Comparison of ENCODE assay signal across 21 cellular contexts in the genomic region with DNA sequence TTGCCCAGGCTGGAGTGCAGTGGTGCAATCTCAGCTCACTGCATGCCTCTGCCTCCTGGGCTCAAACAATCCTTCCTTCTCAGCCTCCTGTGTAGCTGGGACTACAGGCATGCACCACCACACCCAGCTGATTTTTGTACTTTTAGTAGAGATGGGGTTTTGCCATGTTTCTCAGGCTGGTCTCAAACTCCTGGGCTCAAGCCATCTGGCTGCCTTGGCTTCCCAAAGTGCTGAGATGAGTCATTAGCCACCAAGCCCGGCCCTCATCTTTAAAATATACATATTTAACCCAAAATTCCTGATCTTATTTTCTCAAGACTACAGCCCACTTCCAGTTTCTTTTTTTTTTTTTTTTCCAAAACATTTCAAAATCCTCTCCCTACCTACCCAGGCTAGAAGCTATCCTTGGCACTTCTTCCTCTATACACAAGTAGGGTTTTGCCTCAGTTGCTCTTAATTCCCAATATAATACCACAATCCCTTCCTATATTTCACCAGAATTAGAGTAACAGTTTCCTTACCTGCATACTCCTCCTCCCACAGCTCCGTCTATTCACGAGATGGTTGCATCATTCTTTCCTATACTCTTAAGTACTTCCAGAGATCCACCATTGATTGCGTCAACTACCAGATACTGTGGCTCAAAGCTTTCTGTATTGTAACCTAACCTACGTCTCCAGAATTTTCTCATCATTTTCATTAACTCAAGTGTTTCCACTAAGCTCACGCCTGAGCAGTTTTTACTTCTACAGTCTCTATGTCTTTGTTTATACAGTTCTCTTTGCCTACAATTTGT. TPM values are rescaled to one million over a fixed set of nuclear protein-coding genes. Genes with fewer than 3 reads are reported as not detected.
"Had no signal": no experiment of that assay in that cellular context is flagged by ENCODE, and none has a peak within 500 bp of the region (broad histone marks: within the 10 kb centered on the region; RNA-seq: fewer than 3 reads in every experiment).

No MANE protein-coding gene starts in this region.

- ATAC-seq: activated CD4-positive, CD25-positive, alpha-beta regulatory T cell treated with anti-CD3 and anti-CD28 coated beads, Interleukin-2, amount 50 U/mL, for 24 hours; body of pancreas; natural killer cell; stimulated activated naive B cell treated with anti-CD40 and anti-IgM and Interleukin-4, amounts not matched to agents 10 μg/mL and 1 μg/mL and 100 μg/mL, for 72 hours had no signal

- H3K27me3 Mint-ChIP-seq: activated T-cell treated with anti-CD3 and anti-CD28 coated beads, Interleukin-2, amount 50 U/mL, for 24 hours; central memory CD8-positive, alpha-beta T cell; memory B cell; stimulated activated naive B cell treated with anti-CD40 and anti-IgM and Interleukin-4, amounts not matched to agents 10 μg/mL and 1 μg/mL and 100 μg/mL, for 72 hours had no signal

- H3K27ac Mint-ChIP-seq: activated T-cell treated with anti-CD3 and anti-CD28 coated beads, Interleukin-2, amount 50 U/mL, for 24 hours; memory B cell; natural killer cell; stimulated activated naive B cell treated with anti-CD40 and anti-IgM and Interleukin-4, amounts not matched to agents 10 μg/mL and 1 μg/mL and 100 μg/mL, for 72 hours had no signal

- H3K4me1 ChIP-seq: body of pancreas, left ventricle myocardium inferior, uterus had no signal

- H3K9me3 ChIP-seq: body of pancreas, esophagus muscularis mucosa, left ventricle myocardium inferior, tibial artery, uterus had no signal

- H3K4me1 Mint-ChIP-seq: central memory CD8-positive, alpha-beta T cell; memory B cell; natural killer cell; stimulated activated naive B cell treated with anti-CD40 and anti-IgM and Interleukin-4, amounts not matched to agents 10 μg/mL and 1 μg/mL and 100 μg/mL, for 72 hours had no signal

- H3K27me3 ChIP-seq: body of pancreas, esophagus muscularis mucosa, tibial artery, uterus had no signal

- H3K4me3 Mint-ChIP-seq: activated T-cell treated with anti-CD3 and anti-CD28 coated beads, Interleukin-2, amount 50 U/mL, for 24 hours; central memory CD8-positive, alpha-beta T cell; memory B cell; natural killer cell; stimulated activated naive B cell treated with anti-CD40 and anti-IgM and Interleukin-4, amounts not matched to agents 10 μg/mL and 1 μg/mL and 100 μg/mL, for 72 hours had no signal

- H3K27ac ChIP-seq: body of pancreas, esophagus muscularis mucosa, left ventricle myocardium inferior, tibial artery, uterus had no signal

- DNase-seq: activated CD4-positive, alpha-beta T cell treated with anti-CD3 and anti-CD28 coated beads, Interleukin-2, amount 50 U/mL, for 48 hours; activated effector memory CD4-positive, alpha-beta T cell treated with Interleukin-2 at 50 U/mL for 16 hours; activated naive CD4-positive, alpha-beta T cell treated with anti-CD3 and anti-CD28 coated beads, Interleukin-2, amount 50 U/mL, for 16 hours; activated T-cell treated with anti-CD3 and anti-CD28 coated beads, Interleukin-2, amount 50 U/mL, for 24 hours; body of pancreas; cortex of kidney; effector CD4-positive, alpha-beta T cell; left ventricle myocardium inferior; natural killer cell; stimulated activated CD4-positive, alpha-beta T cell treated with anti-CD3 and anti-CD28 coated beads, Interleukin-15, amount 100 ng/mL, for 24 hours; stimulated activated CD4-positive, alpha-beta T cell treated with anti-CD3 and anti-CD28 coated beads, Interleukin-4, amount 100 ng/mL, for 1 hour; stimulated activated naive B cell treated with anti-CD40 and anti-IgM and Interleukin-4, amounts not matched to agents 10 μg/mL and 1 μg/mL and 100 μg/mL, for 72 hours; tibial artery; uterus had no signal

- H3K36me3 ChIP-seq: esophagus muscularis mucosa, left ventricle myocardium inferior, tibial artery, uterus had no signal

- H3K36me3 Mint-ChIP-seq: memory B cell; natural killer cell; stimulated activated naive B cell treated with anti-CD40 and anti-IgM and Interleukin-4, amounts not matched to agents 10 μg/mL and 1 μg/mL and 100 μg/mL, for 72 hours had no signal

- H3K9me3 Mint-ChIP-seq: activated T-cell treated with anti-CD3 and anti-CD28 coated beads, Interleukin-2, amount 50 U/mL, for 24 hours; memory B cell; stimulated activated naive B cell treated with anti-CD40 and anti-IgM and Interleukin-4, amounts not matched to agents 10 μg/mL and 1 μg/mL and 100 μg/mL, for 72 hours had no signal

- FAIRE-seq: keratinocyte had no signal

- H3K4me3 ChIP-seq: body of pancreas, esophagus muscularis mucosa, left ventricle myocardium inferior, tibial artery, uterus had no signal

RNA-seq across cellular contexts. Expression of a gene that starts 31.5 kb away (rescaled TPM):
- total RNA-seq: body of pancreas, left ventricle myocardium inferior, natural killer cell, skeletal muscle tissue, subcutaneous adipose tissue had no signal
